In genomic region chr1:150322310-150322709, GRCh38 we compare ENCODE assay signal across 8 cellular contexts. TPM values are rescaled to one million over a fixed set of nuclear protein-coding genes. Genes with fewer than 3 reads are reported as not detected.
DNase-seq lines count a peak whose midpoint lies in the region; ATAC-seq and TF ChIP-seq lines count a peak whose summit lies in the region.

No MANE protein-coding gene starts in this region.

- no peaks in the 10 kb centered on the region for H3K9me3 Mint-ChIP-seq in activated CD8-positive, alpha-beta T cell treated with anti-CD3 and anti-CD28 coated beads for 36 hours

- H3K4me3 ChIP-seq in iPS-11a (ENCODE audit: low read depth, low read length) (peak overlapping the region; percentile 88), thoracic aorta (peak overlapping the region; percentile 77)

- H3K27ac Mint-ChIP-seq in activated CD8-positive, alpha-beta T cell treated with anti-CD3 and anti-CD28 coated beads for 36 hours: peak overlapping the region; percentile 99

- peaks cover 21% of the 10 kb centered on the region for H3K36me3 ChIP-seq in thoracic aorta

- H3K4me3 Mint-ChIP-seq in activated CD8-positive, alpha-beta T cell treated with anti-CD3 and anti-CD28 coated beads for 36 hours: peak overlapping the region; percentile 95

- peak overlapping the region in 1 of 2 donors; percentile 78 for H3K27ac ChIP-seq in thoracic aorta

- CTCF ChIA-PET in activated CD8-positive, alpha-beta T cell treated with anti-CD3 and anti-CD28 coated beads for 36 hours (lab: Charles Lee): interaction anchor here (1.3 to 1.5 kb wide), 2 partner anchors 40 to 66 kb away, joined by 4 to 6 read pairs; partner anchors contain the start of gene CIART

- peaks cover 31% of the 10 kb centered on the region for H3K4me1 Mint-ChIP-seq in activated CD8-positive, alpha-beta T cell treated with anti-CD3 and anti-CD28 coated beads for 36 hours (ENCODE audit: low read depth)

- H3K4me1 ChIP-seq in thoracic aorta (ENCODE audit: control insufficient read depth in 1 of 2, low read depth in 2 of 2): peaks cover 8 to 11% of the 10 kb centered on the region in 2 donors

- H3K36me3 Mint-ChIP-seq in activated CD8-positive, alpha-beta T cell treated with anti-CD3 and anti-CD28 coated beads for 36 hours (ENCODE audit: low read depth): peaks cover 37% of the 10 kb centered on the region

- DNase-seq in activated effector memory CD4-positive, alpha-beta T cell treated with anti-CD3 and anti-CD28 coated beads, Interleukin-2, amount 50 U/mL, for 16 hours: peak; percentile 61
- no peak for DNase-seq in activated effector memory CD4-positive, alpha-beta T cell treated with Interleukin-2 at 50 U/mL for 16 hours
- peak; percentile 28 for DNase-seq in activated CD8-positive, alpha-beta T cell treated with anti-CD3 and anti-CD28 coated beads for 36 hours
- no peak for DNase-seq in thoracic aorta (ENCODE audit: low spot score)
- no peak for DNase-seq in GM19238 (ENCODE audit: insufficient read length, low spot score)
- no peak for DNase-seq in NCI-H510A treated with DMSO at 0.1 percent for 48 hours (lab: John Stamatoyannopoulos, UW)

- TF ChIP-seq CTCF in activated CD8-positive, alpha-beta T cell treated with anti-CD3 and anti-CD28 coated beads for 36 hours (IDR thresholded peaks at IDR 0.05): no peak
- TF ChIP-seq CTCF in thoracic aorta (IDR thresholded peaks at IDR 0.05): no peak

- H3K9me3 ChIP-seq in thoracic aorta: no peaks in the 10 kb centered on the region

- POLR2A ChIA-PET in activated CD8-positive, alpha-beta T cell treated with anti-CD3 and anti-CD28 coated beads for 36 hours (lab: Charles Lee): interaction anchor here (1.1 to 2.2 kb wide), 8 partner anchors 9 to 91 kb away, joined by 3 to 8 read pairs (median 4); partner anchors contain the start of gene ANP32E

- no peaks in the 10 kb centered on the region for H3K27me3 Mint-ChIP-seq in activated CD8-positive, alpha-beta T cell treated with anti-CD3 and anti-CD28 coated beads for 36 hours

- intact Hi-C loops in activated CD8-positive, alpha-beta T cell treated with anti-CD3 and anti-CD28 coated beads for 36 hours (cut with micrococcal nuclease): no loop called here

- no peaks in the 10 kb centered on the region for H3K27me3 ChIP-seq in thoracic aorta (replicated peaks; ENCODE audit: insufficient read depth)

- ATAC-seq in activated CD8-positive, alpha-beta T cell treated with anti-CD3 and anti-CD28 coated beads for 36 hours: peak; percentile 57
- no peak for ATAC-seq in thoracic aorta (ENCODE audit: insufficient number of reproducible peaks, low FRiP score, low read depth)
- no peak for ATAC-seq in HG02852 (IDR thresholded peaks at IDR 0.05; ENCODE audit: unreplicated experiment)

RNA-seq across cellular contexts. Expression of gene PRPF3, which starts 1.0 kb away (rescaled TPM):
- total RNA-seq in activated CD8-positive, alpha-beta T cell treated with anti-CD3 and anti-CD28 coated beads for 36 hours: 10 to 100 TPM; 55.4 to 55.7 TPM
- total RNA-seq in thoracic aorta: 10 to 100 TPM; 61.3 to 66.5 TPM

RNA-seq across cellular contexts. Expression of gene MRPS21, which starts 28.6 kb away (rescaled TPM):
- 10 to 100 TPM; 73.4 to 81.9 TPM for total RNA-seq in activated CD8-positive, alpha-beta T cell treated with anti-CD3 and anti-CD28 coated beads for 36 hours
- 10 to 100 TPM; 30.1 to 39.5 TPM for total RNA-seq in thoracic aorta

RNA-seq across cellular contexts. Expression of gene CIART, which starts 40.0 kb away (rescaled TPM):
- 1 to 10 TPM; 3.6 to 5.1 TPM for total RNA-seq in activated CD8-positive, alpha-beta T cell treated with anti-CD3 and anti-CD28 coated beads for 36 hours
- total RNA-seq in thoracic aorta: 1 to 10 TPM; 5.2 to 9.7 TPM

RNA-seq across cellular contexts. Expression of gene RPRD2, which starts 41.6 kb away (rescaled TPM):
- 10 to 100 TPM; 17.6 to 19.4 TPM for total RNA-seq in activated CD8-positive, alpha-beta T cell treated with anti-CD3 and anti-CD28 coated beads for 36 hours
- 10 to 100 TPM; 19.5 to 28.4 TPM for total RNA-seq in thoracic aorta

RNA-seq across cellular contexts. Expression of gene C1orf54, which starts 49.7 kb away (rescaled TPM):
- 1 to 10 TPM in 1 of 2 experiments, under 1 TPM in 1; 0.90 to 1.3 TPM for total RNA-seq in activated CD8-positive, alpha-beta T cell treated with anti-CD3 and anti-CD28 coated beads for 36 hours
- 10 to 100 TPM in 1 of 2 donors, 1 to 10 TPM in 1; 6.8 to 27.9 TPM for total RNA-seq in thoracic aorta

Comparison
In these comparisons a context has a peak if more than half of its experiments do, and no peak if none do; other contexts are left out.
1. DNase-seq: peak in activated effector memory CD4-positive, alpha-beta T cell treated with anti-CD3 and anti-CD28 coated beads, Interleukin-2, amount 50 U/mL, for 16 hours (single experiment) and activated CD8-positive, alpha-beta T cell treated with anti-CD3 and anti-CD28 coated beads for 36 hours (single experiment); none in activated effector memory CD4-positive, alpha-beta T cell treated with Interleukin-2 at 50 U/mL for 16 hours (single experiment), thoracic aorta (single experiment), GM19238 (single experiment) and NCI-H510A treated with DMSO at 0.1 percent for 48 hours (single experiment).